In the genomic region with DNA sequence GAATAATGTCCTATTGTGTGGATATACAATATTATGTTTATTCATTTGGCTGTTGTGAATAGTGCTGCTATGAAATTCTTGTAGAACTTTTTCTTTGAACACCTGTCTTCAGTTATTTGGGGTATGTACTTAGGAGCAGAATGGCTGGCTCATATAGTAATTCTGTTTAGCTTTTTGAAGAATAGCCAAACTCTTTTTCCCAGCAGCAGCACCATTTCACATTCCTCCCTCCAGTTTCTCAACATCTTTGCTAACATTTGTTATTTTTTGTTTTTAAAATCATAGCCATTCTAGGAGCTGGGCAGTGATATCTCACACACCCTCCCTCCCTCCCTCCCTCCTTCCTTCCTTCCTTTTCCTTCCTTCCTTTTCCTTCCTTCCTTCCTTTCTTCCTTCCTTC, we compare ENCODE assay signal across 19 cellular contexts. TPM values are rescaled to one million over a fixed set of nuclear protein-coding genes. Genes with fewer than 3 reads are reported as not detected.
DNase-seq lines count a peak whose midpoint lies in the region; ATAC-seq and TF ChIP-seq lines count a peak whose summit lies in the region.
"Had no signal": no experiment of that assay in that cellular context is flagged by ENCODE, and none has a peak within 500 bp of the region (broad histone marks: within the 10 kb centered on the region; RNA-seq: fewer than 3 reads in every experiment).

No MANE protein-coding gene starts in this region.

- no peak overlapping the region for H4K91ac ChIP-seq in IMR-90 (ENCODE audit: insufficient read depth, low read depth, low read length)

- H2AFZ ChIP-seq in IMR-90 (replicated peaks; ENCODE audit: low read length, poor library complexity), result no peak overlapping the region
- H2AFZ ChIP-seq: GM23338 had no signal

- no peak overlapping the region for H4K8ac ChIP-seq in IMR-90 (ENCODE audit: low read depth in 2 of 2, low read length in 2 of 2)

- POLR2A ChIA-PET in IMR-90 (lab: Charles Lee; ENCODE audit: unreplicated experiment), result interaction anchor here (1.1 kb wide), 1 partner anchor 434 kb away, joined by 9 read pairs; a partner anchor contains a TSS
- POLR2A ChIA-PET in WTC11 (lab: Charles Lee), result no interaction called here

- no peak overlapping the region for H3K4ac ChIP-seq in IMR-90 (ENCODE audit: low read depth, low read length)

- intact Hi-C loops in IMR-90 (cut with micrococcal nuclease) (no loop called here), head of caudate nucleus (cut with DNase I) (no loop called here), right cardiac atrium (cut with DNase I) (no loop called here)

- no peak for TF ChIP-seq RAD21 in IMR-90 (IDR thresholded peaks at IDR 0.05; ENCODE audit: low read length)

- H2BK15ac ChIP-seq in IMR-90 (ENCODE audit: low read depth, low read length), result no peak overlapping the region

- H3K9me3 Mint-ChIP-seq in WTC11, result peaks cover 40% of the 10 kb centered on the region
- peaks cover 59% of the 10 kb centered on the region for H3K9me3 Mint-ChIP-seq in nephron progenitor cell

- no peak overlapping the region for H2BK20ac ChIP-seq in IMR-90 (ENCODE audit: low read depth, low read length)

- no peaks in the 10 kb centered on the region for H3K9me3 ChIP-seq in IMR-90 (ENCODE audit: control insufficient read depth, insufficient read depth, low read length)
- no peaks in the 10 kb centered on the region for H3K9me3 ChIP-seq in right cardiac atrium (ENCODE audit: control insufficient read depth, low read length)

- TF ChIP-seq CTCF in IMR-90 (conservative IDR thresholded peaks at IDR 0.05; ENCODE audit: low read depth, low read length) (no peak), WTC11 (IDR thresholded peaks at IDR 0.05) (no peak), nephron progenitor cell (IDR thresholded peaks at IDR 0.05) (no peak)

- H3K4me1 Mint-ChIP-seq in WTC11 (peaks cover 9% of the 10 kb centered on the region), nephron progenitor cell (peaks cover 16% of the 10 kb centered on the region)
- H3K4me1 Mint-ChIP-seq: B cell; CD4-positive, CD25-positive, alpha-beta regulatory T cell had no signal

- no peak overlapping the region for H3K18ac ChIP-seq in IMR-90 (ENCODE audit: low read depth, low read length)

- H3K27me3 Mint-ChIP-seq in WTC11 (ENCODE audit: low read depth) (peaks cover 4% of the 10 kb centered on the region; the same call in 1 of the 2 replicates), nephron progenitor cell (ENCODE audit: low read depth, poor library complexity) (peaks cover 17% of the 10 kb centered on the region)

- dilution Hi-C loops in IMR-90 (cut with HindIII; ENCODE audit: low sequenced_read_pairs, unreplicated experiment), result no loop called here

- H3K4me3 ChIP-seq in IMR-90 (ENCODE audit: insufficient read depth, low read depth, low read length) (no peak overlapping the region), right cardiac atrium (ENCODE audit: low read length) (no peak overlapping the region)
- H3K4me3 ChIP-seq: BLaER1, GM12878, GM23338 had no signal

- H2BK120ac ChIP-seq in IMR-90 (ENCODE audit: low read depth, low read length), result 0 out of 2 replicates have a peak overlapping the region, but pooled peaks have one; percentile 25

- CTCF ChIA-PET in IMR-90 (lab: Yijun Ruan, JAX) (no interaction called here), WTC11 (lab: Charles Lee) (interaction anchor here (1.2 kb wide), 1 partner anchor 15 kb away, joined by 6 read pairs; no protein-coding TSS in a partner anchor)

- H2BK5ac ChIP-seq in IMR-90 (ENCODE audit: low read depth, low read length, poor library complexity, severe bottlenecking), result no peak overlapping the region

- in situ Hi-C loops in IMR-90 (cut with MboI; ENCODE audit: low sequenced_read_pairs), result no loop called here

- H3K27ac ChIP-seq in IMR-90 (ENCODE audit: insufficient read depth, low read length) (no peak overlapping the region), right cardiac atrium (ENCODE audit: low read length) (no peak overlapping the region)
- H3K27ac ChIP-seq: BLaER1, C4-2B had no signal

- DNase-seq in IMR-90 (no peak), WTC11 (ENCODE audit: low spot score) (no peak), nephron progenitor cell (no peak), activated gamma-delta T cell treated with Interleukin-2 at 50 U/mL for 16 hours (no peak), head of caudate nucleus (no peak), right cardiac atrium (no peak)
- DNase-seq: CD4-positive, CD25-positive, alpha-beta regulatory T cell; CD8-positive, alpha-beta T cell; DMS 273 treated with DMSO at 0.1 percent for 48 hours; DMS79; EL; GDM1; H9 had no signal

- H2AK5ac ChIP-seq in IMR-90 (ENCODE audit: low read depth, low read length), result no peak overlapping the region

- no peaks in the 10 kb centered on the region for H3K9me1 ChIP-seq in IMR-90 (ENCODE audit: insufficient read depth, low read length)

- peaks cover 3% of the 10 kb centered on the region; the same call in 1 of the 2 replicates for H3K4me1 ChIP-seq in IMR-90 (ENCODE audit: control insufficient read depth, insufficient read depth, low read length)
- H3K4me1 ChIP-seq in right cardiac atrium (ENCODE audit: control insufficient read depth, insufficient read depth, low read length), result no peaks in the 10 kb centered on the region
- H3K4me1 ChIP-seq: BLaER1 had no signal

- peak; percentile 32 for ATAC-seq in IMR-90 (ENCODE audit: low read depth)
- no peak for ATAC-seq in WTC11
- no peak for ATAC-seq in right cardiac atrium
- ATAC-seq: CD8-positive, alpha-beta T cell; GM12878; GM23338; HCT116 had no signal

- H3K4me2 ChIP-seq in IMR-90 (ENCODE audit: low read depth, low read length), result no peak overlapping the region
- H3K4me2 ChIP-seq: BLaER1, GM23338 had no signal

- H3K36me3 Mint-ChIP-seq in WTC11, result peaks cover 11% of the 10 kb centered on the region
- peaks cover 35% of the 10 kb centered on the region for H3K36me3 Mint-ChIP-seq in nephron progenitor cell (ENCODE audit: low read depth)
- H3K36me3 Mint-ChIP-seq: CD4-positive, CD25-positive, alpha-beta regulatory T cell had no signal

- no peak overlapping the region for H2AK9ac ChIP-seq in IMR-90 (replicated peaks; ENCODE audit: low read depth, low read length, poor library complexity)

- no peak overlapping the region for H3K23ac ChIP-seq in IMR-90 (ENCODE audit: low read depth, low read length)

- no peaks in the 10 kb centered on the region for H3K36me3 ChIP-seq in IMR-90 (ENCODE audit: control insufficient read depth, insufficient read depth, low read length)
- H3K36me3 ChIP-seq: BLaER1 had no signal

- H3K27me3 ChIP-seq in IMR-90 (ENCODE audit: control insufficient read depth, insufficient read depth, low read length), result no peaks in the 10 kb centered on the region
- no peaks in the 10 kb centered on the region for H3K27me3 ChIP-seq in right cardiac atrium (ENCODE audit: control insufficient read depth, insufficient read depth)
- H3K27me3 ChIP-seq: BLaER1 had no signal

- H3K56ac ChIP-seq in IMR-90 (ENCODE audit: extremely low read depth, insufficient read depth, low read length), result no peak overlapping the region

- H3K79me1 ChIP-seq in IMR-90 (ENCODE audit: low read depth in 1 of 2, low read length in 2 of 2), result no peaks in the 10 kb centered on the region

- no peak overlapping the region for H3K9ac ChIP-seq in IMR-90 (ENCODE audit: low read depth, low read length)
- H3K9ac ChIP-seq: BLaER1 had no signal

- BruUV-seq in IMR-90 (replicated peaks; lab: Mats Ljungman, UMichigan), result no TSS peak

- no peaks in the 10 kb centered on the region for H4K20me1 ChIP-seq in IMR-90 (ENCODE audit: insufficient read depth, low read length)
- H4K20me1 ChIP-seq: BLaER1 had no signal

- no peak overlapping the region for H3K14ac ChIP-seq in IMR-90 (replicated peaks; ENCODE audit: low read depth, low read length)

- H3K4me3 Mint-ChIP-seq in WTC11 (0 out of 2 replicates have a peak overlapping the region, but pooled peaks have one; percentile 34), nephron progenitor cell (peak overlapping the region; percentile 33)
- H3K4me3 Mint-ChIP-seq: B cell; CD8-positive, alpha-beta T cell; GM23338; H9 had no signal

- H4K5ac ChIP-seq in IMR-90 (ENCODE audit: low read depth, low read length), result no peak overlapping the region

- H3K27ac Mint-ChIP-seq in WTC11 (no peak overlapping the region), nephron progenitor cell (no peak overlapping the region)
- H3K27ac Mint-ChIP-seq: B cell; CD4-positive, CD25-positive, alpha-beta regulatory T cell; CD8-positive, alpha-beta T cell; GM23338; H9 had no signal

- no peak for TF ChIP-seq POLR2A in IMR-90 (IDR thresholded peaks at IDR 0.05; ENCODE audit: low read depth, low read length)

TF ChIP-seq in IMR-90, 13 proteins besides CTCF, POLR2A, EP300 and RAD21:
- TF ChIP-seq NFE2L2 (IDR thresholded peaks at IDR 0.05; ENCODE audit: low read depth, low read length), result no peak
- TF ChIP-seq MXI1 (IDR thresholded peaks at IDR 0.05; ENCODE audit: borderline replicate concordance, low read depth, low read length), result no peak

TF ChIP-seq in WTC11, 78 proteins besides CTCF, POLR2A, EP300 and RAD21 (continues in another document):
- TF ChIP-seq ZBTB21 (CRISPR knock-in tag; IDR thresholded peaks at IDR 0.05; ENCODE audit: borderline replicate concordance), result no peak
- TF ChIP-seq, protein P1, sequence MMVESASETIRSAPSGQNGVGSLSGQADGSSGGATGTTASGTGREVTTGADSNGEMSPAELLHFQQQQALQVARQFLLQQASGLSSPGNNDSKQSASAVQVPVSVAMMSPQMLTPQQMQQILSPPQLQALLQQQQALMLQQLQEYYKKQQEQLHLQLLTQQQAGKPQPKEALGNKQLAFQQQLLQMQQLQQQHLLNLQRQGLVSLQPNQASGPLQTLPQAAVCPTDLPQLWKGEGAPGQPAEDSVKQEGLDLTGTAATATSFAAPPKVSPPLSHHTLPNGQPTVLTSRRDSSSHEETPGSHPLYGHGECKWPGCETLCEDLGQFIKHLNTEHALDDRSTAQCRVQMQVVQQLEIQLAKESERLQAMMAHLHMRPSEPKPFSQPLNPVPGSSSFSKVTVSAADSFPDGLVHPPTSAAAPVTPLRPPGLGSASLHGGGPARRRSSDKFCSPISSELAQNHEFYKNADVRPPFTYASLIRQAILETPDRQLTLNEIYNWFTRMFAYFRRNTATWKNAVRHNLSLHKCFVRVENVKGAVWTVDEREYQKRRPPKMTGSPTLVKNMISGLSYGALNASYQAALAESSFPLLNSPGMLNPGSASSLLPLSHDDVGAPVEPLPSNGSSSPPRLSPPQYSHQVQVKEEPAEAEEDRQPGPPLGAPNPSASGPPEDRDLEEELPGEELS (CRISPR knock-in tag; IDR thresholded peaks at IDR 0.05), result no peak

RNA-seq across cellular contexts. Expression of a gene that starts 39.7 kb away (rescaled TPM):
- total RNA-seq in IMR-90 (2012; rRNA removed) (3.4 and 14.2 TPM in 2 replicates), WTC11 (2021) (17.7 to 21.4 TPM (median 17.8 TPM) in 3 replicates), right cardiac atrium (10 to 100 TPM; 13.5 to 16.5 (median 15.2) TPM)
- polyA plus RNA-seq in IMR-90 (2012; rRNA removed) (10.0 and 11.5 TPM in 2 replicates), right cardiac atrium (17.8 TPM)
- polyA plus RNA-seq in IMR-90 (2012; cell fraction: cytosol; rRNA removed), result 0.87 and 1.00 TPM in 2 replicates
- 0.20 and 1.8 TPM in 2 replicates for polyA plus RNA-seq in IMR-90 (2012; cell fraction: nucleus; rRNA removed; ENCODE audit: low replicate concordance)

RNA-seq across cellular contexts. Expression of a gene that starts 40.0 kb away (rescaled TPM):
- total RNA-seq in IMR-90 (2012; rRNA removed) (40.5 and 48.8 TPM in 2 replicates), WTC11 (2021) (31.7 to 34.9 TPM (median 32.6 TPM) in 3 replicates), right cardiac atrium (10 to 100 TPM; 10.7 to 16.1 (median 14.4) TPM)
- polyA plus RNA-seq in IMR-90 (2012; rRNA removed) (27.6 and 30.9 TPM in 2 replicates), right cardiac atrium (8.8 TPM)
- polyA plus RNA-seq in IMR-90 (2012; cell fraction: cytosol; rRNA removed), result 17.6 and 18.4 TPM in 2 replicates
- 62.0 and 94.0 TPM in 2 replicates for polyA plus RNA-seq in IMR-90 (2012; cell fraction: nucleus; rRNA removed; ENCODE audit: low replicate concordance)
